ENCODE assay signal across 13 cellular contexts in genomic region chr1:168360151-168360550, GRCh38.
DNase-seq lines count a peak whose midpoint lies in the region; ATAC-seq and TF ChIP-seq lines count a peak whose summit lies in the region.
"Had no signal": no experiment of that assay in that cellular context is flagged by ENCODE, and none has a peak within 500 bp of the region (broad histone marks: within the 10 kb centered on the region; RNA-seq: fewer than 3 reads in every experiment).

No MANE protein-coding gene starts in this region.

- H3K36me3 Mint-ChIP-seq in activated CD4-positive, alpha-beta memory T cell treated with anti-CD3 and anti-CD28 coated beads for 36 hours: no peaks in the 10 kb centered on the region

- H3K27ac ChIP-seq in cardiac muscle cell: peak overlapping the region; percentile 86
- H3K27ac ChIP-seq in heart left ventricle: no peak overlapping the region
- H3K27ac ChIP-seq: foreskin keratinocyte, upper lobe of left lung had no signal

- H3K27ac Mint-ChIP-seq in activated CD4-positive, alpha-beta memory T cell treated with anti-CD3 and anti-CD28 coated beads for 36 hours: peak overlapping the region; percentile 39

- POLR2A ChIA-PET in activated CD4-positive, alpha-beta memory T cell treated with anti-CD3 and anti-CD28 coated beads for 36 hours (lab: Charles Lee): interaction anchor here (1.1 kb wide), 1 partner anchor 17 kb away, joined by 3 read pairs; no protein-coding TSS in a partner anchor

- DNase-seq in cardiac muscle cell (ENCODE audit: low read depth in 1 of 2, low spot score in 1 of 2) (peak in 1 of 2 donors; percentile 66), heart left ventricle (no peak), left ventricle myocardium superior (no peak), HAP-1 (ENCODE audit: low spot score in 2 of 2) (no peak), anterior cingulate cortex (lab: John Stamatoyannopoulos, UW) (no peak)
- DNase-seq in activated CD4-positive, alpha-beta memory T cell treated with anti-CD3 and anti-CD28 coated beads for 36 hours: peak; percentile 73
- DNase-seq in stimulated activated CD8-positive, alpha-beta memory T cell treated with anti-CD3 and anti-CD28 coated beads, Interleukin-7, amount 100 ng/mL, for 4 hours (ENCODE audit: low read depth in 2 of 2): peak; percentile 13 to 24
- DNase-seq: foreskin keratinocyte, left colon, NCI-H146, occipital lobe, upper lobe of left lung had no signal

- H3K9me3 Mint-ChIP-seq in activated CD4-positive, alpha-beta memory T cell treated with anti-CD3 and anti-CD28 coated beads for 36 hours: no peaks in the 10 kb centered on the region

- CTCF ChIA-PET in activated CD4-positive, alpha-beta memory T cell treated with anti-CD3 and anti-CD28 coated beads for 36 hours (lab: Charles Lee): interaction anchor here (1.0 to 1.1 kb wide), 2 partner anchors 17 to 19 kb away, joined by 3 to 13 read pairs; no protein-coding TSS in a partner anchor

- 58 to 70% (median 67%) methylated on average over 3 of the region's 3 CpGs for WGBS in heart left ventricle, 4 donors

- no peak overlapping the region for H3K4me3 ChIP-seq in cardiac muscle cell
- no peak overlapping the region for H3K4me3 ChIP-seq in heart left ventricle
- H3K4me3 ChIP-seq in HAP-1: no peak overlapping the region
- H3K4me3 ChIP-seq: upper lobe of left lung had no signal

- H3K27me3 Mint-ChIP-seq in activated CD4-positive, alpha-beta memory T cell treated with anti-CD3 and anti-CD28 coated beads for 36 hours: no peaks in the 10 kb centered on the region

- peaks cover 44% of the 10 kb centered on the region for H3K4me1 ChIP-seq in cardiac muscle cell (ENCODE audit: low read depth)
- H3K4me1 ChIP-seq in heart left ventricle: peaks cover 0 to 16% (median 0%) of the 10 kb centered on the region in 12 donors
- no peaks in the 10 kb centered on the region for H3K4me1 ChIP-seq in HAP-1
- H3K4me1 ChIP-seq: foreskin keratinocyte, upper lobe of left lung had no signal

- TF ChIP-seq CTCF in cardiac muscle cell (IDR thresholded peaks at IDR 0.05; ENCODE audit: low read depth, low read length): no peak
- no peak for TF ChIP-seq CTCF in heart left ventricle (IDR thresholded peaks at IDR 0.05)

- ATAC-seq in heart left ventricle (no peak), left ventricle myocardium superior (peak; percentile 21), HG02763 (IDR thresholded peaks at IDR 0.05; ENCODE audit: unreplicated experiment) (no peak)
- ATAC-seq: foreskin keratinocyte, left colon had no signal

- no peaks in the 10 kb centered on the region for H3K36me3 ChIP-seq in cardiac muscle cell
- no peaks in the 10 kb centered on the region for H3K36me3 ChIP-seq in heart left ventricle
- no peaks in the 10 kb centered on the region for H3K36me3 ChIP-seq in HAP-1 (replicated peaks)
- H3K36me3 ChIP-seq: upper lobe of left lung had no signal

- H3K4me3 Mint-ChIP-seq in activated CD4-positive, alpha-beta memory T cell treated with anti-CD3 and anti-CD28 coated beads for 36 hours: no peak overlapping the region

- in situ Hi-C loops in HAP-1 (cut with MboI; ENCODE audit: low sequenced_read_pairs): no loop called here

- H3K9me3 ChIP-seq in cardiac muscle cell (ENCODE audit: low read depth) (no peaks in the 10 kb centered on the region), heart left ventricle (no peaks in the 10 kb centered on the region), HAP-1 (peaks cover 2% of the 10 kb centered on the region; the same call in 1 of the 2 replicates)
- H3K9me3 ChIP-seq: upper lobe of left lung had no signal

- peaks cover 38% of the 10 kb centered on the region for H3K4me1 Mint-ChIP-seq in activated CD4-positive, alpha-beta memory T cell treated with anti-CD3 and anti-CD28 coated beads for 36 hours (ENCODE audit: low read depth)

- H3K27me3 ChIP-seq in cardiac muscle cell: no peaks in the 10 kb centered on the region
- H3K27me3 ChIP-seq in heart left ventricle: no peaks in the 10 kb centered on the region
- H3K27me3 ChIP-seq in HAP-1 (ENCODE audit: low read depth): peaks cover 12% of the 10 kb centered on the region
- H3K27me3 ChIP-seq: upper lobe of left lung had no signal

- intact Hi-C loops in heart left ventricle (cut with DNase I): no loop called here
- intact Hi-C loops in activated CD4-positive, alpha-beta memory T cell treated with anti-CD3 and anti-CD28 coated beads for 36 hours (cut with micrococcal nuclease): no loop called here
- intact Hi-C loops in left ventricle myocardium superior (cut with micrococcal nuclease): no loop called here

- no peak for TF ChIP-seq POLR2A in heart left ventricle (IDR thresholded peaks at IDR 0.05)

Comparison
In these comparisons a context has a peak if more than half of its experiments do, and no peak if none do; other contexts are left out.
1. DNase-seq: peak in activated CD4-positive, alpha-beta memory T cell treated with anti-CD3 and anti-CD28 coated beads for 36 hours (single experiment) and stimulated activated CD8-positive, alpha-beta memory T cell treated with anti-CD3 and anti-CD28 coated beads, Interleukin-7, amount 100 ng/mL, for 4 hours (2 of 2); none in heart left ventricle (0 of 5), left ventricle myocardium superior (single experiment), HAP-1 (0 of 2) and anterior cingulate cortex (0 of 58).